In the genomic region with DNA sequence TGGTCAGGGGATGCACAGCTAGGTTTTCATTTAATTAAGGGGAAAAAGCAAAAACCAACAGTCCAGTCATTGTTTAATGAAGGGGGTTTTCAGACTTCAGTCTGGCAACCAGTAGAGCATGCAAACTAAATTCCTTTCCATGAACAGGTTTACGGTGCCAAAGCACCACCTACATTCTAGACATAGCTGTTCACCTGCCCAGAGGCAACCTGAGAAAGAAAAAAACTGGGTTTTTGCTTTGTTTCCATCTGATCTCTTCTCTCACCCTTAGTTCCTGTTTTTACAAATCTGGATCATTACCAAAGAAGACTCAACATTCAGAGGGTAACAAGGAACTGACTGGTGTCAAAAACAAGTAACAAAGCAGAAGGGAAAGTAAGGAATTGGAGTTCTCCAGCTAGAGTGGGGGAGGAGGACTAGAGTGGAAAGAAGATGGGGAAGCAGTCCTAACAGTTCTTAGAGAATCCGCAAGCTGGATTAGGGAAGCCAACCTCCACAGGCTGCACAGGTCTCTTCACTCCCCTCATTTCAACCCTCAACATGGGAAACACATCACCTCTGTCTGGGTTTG, we compare ENCODE assay signal across 21 cellular contexts. TPM values are rescaled to one million over a fixed set of nuclear protein-coding genes. Genes with fewer than 3 reads are reported as not detected.
DNase-seq lines count a peak whose midpoint lies in the region; ATAC-seq and TF ChIP-seq lines count a peak whose summit lies in the region.
"Had no signal": no experiment of that assay in that cellular context is flagged by ENCODE, and none has a peak within 500 bp of the region (broad histone marks: within the 10 kb centered on the region; RNA-seq: fewer than 3 reads in every experiment).

No MANE protein-coding gene starts in this region.

- CTCF ChIA-PET in CD8-positive, alpha-beta T cell (lab: Charles Lee): interaction anchor here (0.5 to 1.0 kb wide), 3 partner anchors 13 to 80 kb away, joined by 3 read pairs; no protein-coding TSS in a partner anchor

- H3K9me3 Mint-ChIP-seq in CD8-positive, alpha-beta T cell: no peaks in the 10 kb centered on the region
- H3K9me3 Mint-ChIP-seq: activated naive CD8-positive, alpha-beta T cell treated with anti-CD3 and anti-CD28 coated beads, Interleukin-2, amount 10 ng/mL, durations not matched to agents 7 days and 5 days; CD4-positive, alpha-beta T cell; effector memory CD8-positive, alpha-beta T cell; stimulated activated naive CD8-positive, alpha-beta T cell treated with anti-CD3 and anti-CD28 coated beads, Interleukin-15, amount 100 ng/mL, for 72 hours; T-helper 2 cell treated with Interferon-gamma antibody and Interleukin-4, amounts not matched to agents 5 μg/mL and 100 μg/mL, for 36 hours had no signal

- H3K79me2 ChIP-seq in OCI-LY3 (ENCODE audit: low read length): no peaks in the 10 kb centered on the region

- POLR2A ChIA-PET in CD8-positive, alpha-beta T cell (lab: Charles Lee): no interaction called here

- H4K20me1 ChIP-seq in OCI-LY3 (ENCODE audit: insufficient read depth, low read length): peaks cover 6% of the 10 kb centered on the region

- ATAC-seq in sciatic nerve: peak; percentile 60
- ATAC-seq in CD8-positive, alpha-beta T cell: no peak
- no peak for ATAC-seq in psoas muscle
- ATAC-seq: activated CD4-positive, alpha-beta T cell treated with anti-CD3 and anti-CD28 coated beads for 36 hours; effector memory CD8-positive, alpha-beta T cell; stimulated activated naive CD8-positive, alpha-beta T cell treated with anti-CD3 and anti-CD28 coated beads, Interleukin-15, amount 100 ng/mL, for 72 hours had no signal

- no peak overlapping the region for H3K9ac ChIP-seq in OCI-LY3 (ENCODE audit: low read length)

- H3K4me1 ChIP-seq in OCI-LY3 (ENCODE audit: low read length) (peaks cover 33% of the 10 kb centered on the region), psoas muscle (no peaks in the 10 kb centered on the region)
- no peaks in the 10 kb centered on the region for H3K4me1 ChIP-seq in CD8-positive, alpha-beta T cell (ENCODE audit: insufficient read depth, low read length)

- H3K36me3 ChIP-seq in OCI-LY3 (replicated peaks; ENCODE audit: low read depth, low read length) (no peaks in the 10 kb centered on the region), psoas muscle (ENCODE audit: insufficient read depth in 1 of 2, low read depth in 1 of 2) (no peaks in the 10 kb centered on the region)
- no peaks in the 10 kb centered on the region for H3K36me3 ChIP-seq in CD8-positive, alpha-beta T cell (ENCODE audit: insufficient read depth, low read length)
- H3K36me3 ChIP-seq: cardiac muscle cell had no signal

- intact Hi-C loops in sciatic nerve (cut with DNase I): loop anchor here (5.0 to 10.0 kb wide), 2 partner anchors 183 to 295 kb away; no protein-coding TSS in a partner anchor
- intact Hi-C loops in CD8-positive, alpha-beta T cell (cut with DNase I, micrococcal nuclease): loop anchor here in 1 of 2 experiments (5.0 kb wide), 1 partner anchor 297 kb away; no protein-coding TSS in a partner anchor
- intact Hi-C loops in psoas muscle (cut with DNase I): loop anchor here (5.0 to 10.0 kb wide), 3 partner anchors 155 to 295 kb away; a partner anchor contains a TSS

- H3K4me1 Mint-ChIP-seq in CD8-positive, alpha-beta T cell (ENCODE audit: low read depth): peaks cover 6% of the 10 kb centered on the region

- H3K4me3 ChIP-seq in OCI-LY3 (ENCODE audit: low read length) (no peak overlapping the region), psoas muscle (no peak overlapping the region)
- no peak overlapping the region for H3K4me3 ChIP-seq in CD8-positive, alpha-beta T cell (ENCODE audit: low read depth, low read length)
- H3K4me3 ChIP-seq: cardiac muscle cell had no signal

- no peak overlapping the region for H2AFZ ChIP-seq in OCI-LY3 (ENCODE audit: low read depth, low read length)

- WGBS in psoas muscle, 3 donors: 89 to 91% (median 91%) methylated on average over 2 of the region's 2 CpGs

- peak; percentile 44 for DNase-seq in NCI-H82 (lab: John Stamatoyannopoulos, UW)
- DNase-seq in NCI-H82 treated with DMSO at 0.1 percent for 48 hours (lab: John Stamatoyannopoulos, UW; ENCODE audit: unreplicated experiment): no peak
- DNase-seq in globus pallidus (ENCODE audit: low spot score): peak; percentile 50
- no peak for DNase-seq in sciatic nerve (ENCODE audit: low spot score)
- no peak for DNase-seq in CD8-positive, alpha-beta T cell
- DNase-seq in psoas muscle: no peak
- DNase-seq in GDM1 (lab: John Stamatoyannopoulos, UW): no peak
- DNase-seq: activated CD4-positive, alpha-beta T cell treated with anti-CD3 and anti-CD28 coated beads for 36 hours; activated naive CD8-positive, alpha-beta T cell treated with anti-CD3 and anti-CD28 coated beads, Interleukin-2, amount 10 ng/mL, durations not matched to agents 7 days and 5 days; CD4-positive, alpha-beta T cell; effector memory CD8-positive, alpha-beta T cell; NCI-H146; NCI-H446 treated with DMSO at 0.1 percent for 48 hours; occipital lobe; stimulated activated CD4-positive, alpha-beta T cell treated with anti-CD3 and anti-CD28 coated beads, Interleukin-12 subunit alpha, Interleukin-12 subunit beta, amount 100 ng/mL, for 4 hours; stimulated activated naive CD8-positive, alpha-beta T cell treated with anti-CD3 and anti-CD28 coated beads, Interleukin-15, amount 100 ng/mL, for 72 hours had no signal

- H3K4me3 Mint-ChIP-seq in CD8-positive, alpha-beta T cell: no peak overlapping the region
- H3K4me3 Mint-ChIP-seq: activated CD4-positive, alpha-beta T cell treated with anti-CD3 and anti-CD28 coated beads for 36 hours; activated naive CD8-positive, alpha-beta T cell treated with anti-CD3 and anti-CD28 coated beads, Interleukin-2, amount 10 ng/mL, durations not matched to agents 7 days and 5 days; CD4-positive, alpha-beta T cell; effector memory CD8-positive, alpha-beta T cell; stimulated activated naive CD8-positive, alpha-beta T cell treated with anti-CD3 and anti-CD28 coated beads, Interleukin-15, amount 100 ng/mL, for 72 hours; T-helper 2 cell treated with Interferon-gamma antibody and Interleukin-4, amounts not matched to agents 5 μg/mL and 100 μg/mL, for 36 hours had no signal

- H3K4me2 ChIP-seq in OCI-LY3 (ENCODE audit: low read length): peak overlapping the region; percentile 10

- H3K27ac ChIP-seq in OCI-LY3 (ENCODE audit: low read length) (no peak overlapping the region), psoas muscle (no peak overlapping the region)
- no peak overlapping the region for H3K27ac ChIP-seq in CD8-positive, alpha-beta T cell (ENCODE audit: low read depth, low read length)
- H3K27ac ChIP-seq: 22Rv1, cardiac muscle cell had no signal

- H3K27me3 Mint-ChIP-seq in CD8-positive, alpha-beta T cell (ENCODE audit: low read depth): no peaks in the 10 kb centered on the region

- H3K27me3 ChIP-seq in OCI-LY3 (ENCODE audit: low read depth, low read length) (peaks cover 13% of the 10 kb centered on the region; the same call in 1 of the 2 replicates), psoas muscle (ENCODE audit: insufficient read depth in 3 of 3, low read length in 2 of 3) (no peaks in the 10 kb centered on the region)
- H3K27me3 ChIP-seq in CD8-positive, alpha-beta T cell (ENCODE audit: insufficient read depth, low read length): no peaks in the 10 kb centered on the region
- H3K27me3 ChIP-seq: cardiac muscle cell had no signal

- TF ChIP-seq CTCF in OCI-LY3 (IDR thresholded peaks at IDR 0.05; ENCODE audit: low read depth, low read length) (no peak), psoas muscle (IDR thresholded peaks at IDR 0.05) (no peak)
- no peak for TF ChIP-seq CTCF in CD8-positive, alpha-beta T cell (IDR thresholded peaks at IDR 0.05)

- H3K27ac Mint-ChIP-seq in CD8-positive, alpha-beta T cell: no peak overlapping the region
- H3K27ac Mint-ChIP-seq: activated CD4-positive, alpha-beta T cell treated with anti-CD3 and anti-CD28 coated beads for 36 hours; activated naive CD8-positive, alpha-beta T cell treated with anti-CD3 and anti-CD28 coated beads, Interleukin-2, amount 10 ng/mL, durations not matched to agents 7 days and 5 days; CD4-positive, alpha-beta T cell; effector memory CD8-positive, alpha-beta T cell; stimulated activated naive CD8-positive, alpha-beta T cell treated with anti-CD3 and anti-CD28 coated beads, Interleukin-15, amount 100 ng/mL, for 72 hours; T-helper 2 cell treated with Interferon-gamma antibody and Interleukin-4, amounts not matched to agents 5 μg/mL and 100 μg/mL, for 36 hours had no signal

- H3K36me3 Mint-ChIP-seq in CD8-positive, alpha-beta T cell: no peaks in the 10 kb centered on the region
- H3K36me3 Mint-ChIP-seq: activated naive CD8-positive, alpha-beta T cell treated with anti-CD3 and anti-CD28 coated beads, Interleukin-2, amount 10 ng/mL, durations not matched to agents 7 days and 5 days had no signal

- H3K9me3 ChIP-seq in OCI-LY3 (ENCODE audit: insufficient read depth, low read length) (no peaks in the 10 kb centered on the region), psoas muscle (no peaks in the 10 kb centered on the region)
- no peaks in the 10 kb centered on the region for H3K9me3 ChIP-seq in CD8-positive, alpha-beta T cell (ENCODE audit: low read length)

RNA-seq across cellular contexts. Expression of a gene that starts 36.4 kb away (rescaled TPM):
- 21.5 TPM for total RNA-seq in sciatic nerve
- total RNA-seq in CD8-positive, alpha-beta T cell: under 1 TPM in 1 of 2 experiments, not detected in 1; 0.50 TPM
- total RNA-seq in psoas muscle: 10 to 100 TPM in 2 of 4 donors, 1 to 10 TPM in 2; 6.1 to 49.6 (median 16.8) TPM
- 1 to 10 TPM; 1.6 to 5.5 (median 2.8) TPM for polyA plus RNA-seq in psoas muscle
- total RNA-seq: activated CD4-positive, alpha-beta T cell treated with anti-CD3 and anti-CD28 coated beads for 36 hours; G401 had no signal

Comparison
In these comparisons a context has a peak if more than half of its experiments do, and no peak if none do; other contexts are left out.
1. DNase-seq: peak in NCI-H82 (single experiment) and globus pallidus (single experiment); none in NCI-H82 treated with DMSO at 0.1 percent for 48 hours (single experiment), sciatic nerve (single experiment), CD8-positive, alpha-beta T cell (0 of 7), psoas muscle (0 of 2) and GDM1 (single experiment).
2. RNA of a gene that starts 36.4 kb away (total RNA-seq): 6.1 to 49.6 TPM in psoas muscle and 21.5 TPM in sciatic nerve (single experiment); 0.50 TPM in CD8-positive, alpha-beta T cell; every median in the first group is over 4 times any median in the second.